ENCODE assay signal across 10 cellular contexts in the genomic region with DNA sequence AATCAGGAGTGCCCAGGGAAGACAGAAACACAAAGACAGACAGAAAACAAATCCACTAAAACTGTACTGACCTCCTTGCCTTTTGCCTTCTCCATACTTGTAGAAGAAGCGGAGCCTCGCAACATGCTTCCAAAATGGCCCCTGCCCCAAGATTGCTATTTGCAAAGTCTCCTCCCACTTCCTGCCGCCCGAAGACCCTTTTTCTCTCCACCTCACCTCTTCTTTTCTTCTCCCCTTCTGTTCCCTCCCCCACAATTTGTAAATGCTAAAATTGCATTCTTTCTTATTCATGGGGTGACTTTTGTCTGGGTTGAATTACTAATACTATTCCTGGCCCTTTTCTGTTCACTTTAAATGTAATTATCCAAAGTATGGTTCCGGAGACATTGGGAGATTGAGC. TPM values are rescaled to one million over a fixed set of nuclear protein-coding genes. Genes with fewer than 3 reads are reported as not detected.
DNase-seq lines count a peak whose midpoint lies in the region; ATAC-seq, FAIRE-seq and TF ChIP-seq lines count a peak whose summit lies in the region.
"Had no signal": no experiment of that assay in that cellular context is flagged by ENCODE, and none has a peak within 500 bp of the region (broad histone marks: within the 10 kb centered on the region; RNA-seq: fewer than 3 reads in every experiment).

A gene with protein sequence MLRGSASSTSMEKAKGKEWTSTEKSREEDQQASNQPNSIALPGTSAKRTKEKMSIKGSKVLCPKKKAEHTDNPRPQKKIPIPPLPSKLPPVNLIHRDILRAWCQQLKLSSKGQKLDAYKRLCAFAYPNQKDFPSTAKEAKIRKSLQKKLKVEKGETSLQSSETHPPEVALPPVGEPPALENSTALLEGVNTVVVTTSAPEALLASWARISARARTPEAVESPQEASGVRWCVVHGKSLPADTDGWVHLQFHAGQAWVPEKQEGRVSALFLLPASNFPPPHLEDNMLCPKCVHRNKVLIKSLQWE (minus strand): TSS at position 154 of the 400 bp plus-strand sequence. CDS start 29 bp downstream, at position 125.

- TF ChIP-seq POLR2A in spleen (IDR thresholded peaks at IDR 0.05), result no peak

- H3K9me3 Mint-ChIP-seq in astrocyte (ENCODE audit: unreplicated experiment), result peaks cover 3% of the 10 kb centered on the region
- peaks cover 0 to 2% (median 0%) of the 10 kb centered on the region in 6 donors for H3K9me3 Mint-ChIP-seq in immature natural killer cell

- H3K9me3 ChIP-seq in HUES64 (ENCODE audit: insufficient read depth, low read depth, low read length) (no peaks in the 10 kb centered on the region), astrocyte (ENCODE audit: insufficient read depth, low read depth, low read length) (no peaks in the 10 kb centered on the region), spleen (peaks cover 0 to 2% (median 0%) of the 10 kb centered on the region in 8 donors)

- H3K36me3 Mint-ChIP-seq in astrocyte (ENCODE audit: low read depth, unreplicated experiment) (peaks cover 5% of the 10 kb centered on the region), immature natural killer cell (no peaks in the 10 kb centered on the region)

- H3K27me3 ChIP-seq in HUES64 (ENCODE audit: insufficient read depth, low read length) (no peaks in the 10 kb centered on the region), astrocyte (ENCODE audit: insufficient read depth, low read length) (no peaks in the 10 kb centered on the region), spleen (replicated peaks in 1 of 7) (peaks cover 0 to 43% (median 9%) of the 10 kb centered on the region in 7 donors)

- no peak for DNase-seq in astrocyte (ENCODE audit: low read depth)
- DNase-seq in immature natural killer cell, result no peak
- DNase-seq in spleen, result no peak
- no peak for DNase-seq in UCSD-AML1 (lab: John Stamatoyannopoulos, UW; ENCODE audit: unreplicated experiment)
- no peak for DNase-seq in NCI-H146 (lab: John Stamatoyannopoulos, UW)
- DNase-seq: NCI-H2171, T-helper 9 cell had no signal

- H3K27ac Mint-ChIP-seq in astrocyte (ENCODE audit: unreplicated experiment), result peak within 1 kb of the TSS; percentile 100
- H3K27ac Mint-ChIP-seq in immature natural killer cell, result peak within 1 kb of the TSS in 2 of 6 donors; percentile 27 to 75

- TF ChIP-seq CTCF in astrocyte (IDR thresholded peaks at IDR 0.05; ENCODE audit: insufficient read depth, low read depth, low read length) (no peak), spleen (IDR thresholded peaks at IDR 0.05 in 8 of 11, conservative IDR thresholded peaks at IDR 0.05 in 3 of 11) (no peak)

- H3K9ac ChIP-seq in HUES64 (ENCODE audit: low read depth, low read length) (peak within 1 kb of the TSS; percentile 99), astrocyte (ENCODE audit: low read length) (peak within 1 kb of the TSS; percentile 84)

- H3K4me1 ChIP-seq in HUES64 (ENCODE audit: insufficient read depth, low read length) (peaks cover 24% of the 10 kb centered on the region), astrocyte (ENCODE audit: insufficient read depth, low read length) (no peaks in the 10 kb centered on the region), spleen (peaks cover 0 to 13% (median 8%) of the 10 kb centered on the region in 6 donors)

- H3K27me3 Mint-ChIP-seq in astrocyte (ENCODE audit: low read depth, unreplicated experiment) (no peaks in the 10 kb centered on the region), immature natural killer cell (ENCODE audit: low read depth in 3 of 3) (peaks cover 2 to 12% (median 2%) of the 10 kb centered on the region in 3 donors)

- intact Hi-C loops in spleen (cut with DNase I; ENCODE audit: low total_unique reads), result no loop called here

- H3K4me1 Mint-ChIP-seq in astrocyte (ENCODE audit: low read depth, unreplicated experiment), result peaks cover 15% of the 10 kb centered on the region
- H3K4me1 Mint-ChIP-seq in immature natural killer cell, result peaks cover 12 to 14% of the 10 kb centered on the region in 2 donors

- H4K20me1 ChIP-seq in astrocyte (ENCODE audit: insufficient read depth, low read length), result no peaks in the 10 kb centered on the region

- ATAC-seq in HG02588 (IDR thresholded peaks at IDR 0.05; ENCODE audit: unreplicated experiment), result no peak

- H3K27ac ChIP-seq in HUES64 (ENCODE audit: low read depth, low read length), result peak within 1 kb of the TSS; percentile 93
- peak within 1 kb of the TSS; percentile 45 for H3K27ac ChIP-seq in astrocyte (ENCODE audit: low read depth, low read length)
- H3K27ac ChIP-seq in spleen, result no peak within 1 kb of the TSS

- WGBS in HUES64, result 2% methylated on average over 4 of the region's 5 CpGs
- WGBS in spleen, 5 donors, result 30 to 54% (median 43%) methylated on average over 5 of the region's 5 CpGs

- H3K4me3 ChIP-seq in HUES64 (ENCODE audit: low read length) (peak within 1 kb of the TSS; percentile 94), astrocyte (ENCODE audit: insufficient read depth, low read depth, low read length) (peak within 1 kb of the TSS; percentile 67), spleen (peak within 1 kb of the TSS in 6 of 8 donors; percentile 15 to 53 (median 21))

- peak within 1 kb of the TSS; percentile 86 for H2AFZ ChIP-seq in astrocyte (ENCODE audit: low read depth, low read length)

- H3K79me2 ChIP-seq in astrocyte (ENCODE audit: insufficient read depth, low read length), result no peaks in the 10 kb centered on the region

- peak within 1 kb of the TSS; percentile 99 for H3K4me2 ChIP-seq in astrocyte (ENCODE audit: low read length)

- H3K36me3 ChIP-seq in HUES64 (ENCODE audit: insufficient read depth, low read length) (peaks cover 45% of the 10 kb centered on the region), astrocyte (ENCODE audit: insufficient read depth, low read length) (no peaks in the 10 kb centered on the region), spleen (no peaks in the 10 kb centered on the region)

- H3K4me3 Mint-ChIP-seq in astrocyte (ENCODE audit: unreplicated experiment) (peak within 1 kb of the TSS; percentile 92), immature natural killer cell (peak within 1 kb of the TSS; percentile 80 to 92 (median 85))

- FAIRE-seq in astrocyte (lab: Jason Lieb, UNC), result no peak
- FAIRE-seq: colon had no signal

RNA-seq across cellular contexts. Expression of the gene that starts here (rescaled TPM):
- 424 TPM for polyA plus RNA-seq in HUES64 (2013, experiment 1 of 2)
- polyA plus RNA-seq in HUES64 (2013, experiment 2 of 2), result 413 TPM
- total RNA-seq in astrocyte (81.5 and 83.0 TPM in 2 replicates), spleen (1 to 10 TPM in 3 of 7 donors, under 1 TPM in 4; 0.43 to 4.2 (median 0.77) TPM)
- polyA plus RNA-seq in immature natural killer cell (1 to 10 TPM in 1 of 3 donors, under 1 TPM in 2; 0.82 to 2.3 (median 0.89) TPM), spleen (1 to 10 TPM in 1 of 3 donors, under 1 TPM in 2; 0.10 to 2.4 (median 0.41) TPM)

Comparison
In these comparisons a context has a peak if more than half of its experiments do, and no peak if none do; other contexts are left out.
1. RNA of the gene that starts here (total RNA-seq): 81.5 to 83.0 TPM in astrocyte; 0.43 to 4.2 TPM in spleen; every median in the first group is over 10 times any median in the second.
2. H3K27ac ChIP-seq: peak in HUES64 (single experiment) and astrocyte (single experiment); none in spleen (0 of 8).
3. H3K4me3 ChIP-seq: peak in every context shown above with its lines; median percentile 94 in HUES64; 67 in astrocyte; 21 in spleen.